Comparison of ENCODE assay signal across 17 cellular contexts in genomic region chr22:18118345-18118915, GRCh38.
"Had no signal": no experiment of that assay in that cellular context is flagged by ENCODE, and none has a peak within 500 bp of the region (broad histone marks: within the 10 kb centered on the region; RNA-seq: fewer than 3 reads in every experiment).

No MANE protein-coding gene starts in this region.

- H3K36me3 ChIP-seq: cardiac muscle cell, colonic mucosa, left lung, right lobe of liver had no signal

- H3K9me3 ChIP-seq: colonic mucosa, left lung, right lobe of liver, testis, tibial nerve had no signal

- H3K4me1 ChIP-seq: colonic mucosa, foreskin keratinocyte, right lobe of liver, testis, tibial nerve had no signal

- DNase-seq: colonic mucosa; dermis blood vessel endothelial cell; erythroblast; foreskin keratinocyte; islet precursor cell; left lung; mesendoderm; naive B cell; nephron progenitor cell; right lobe of liver; stimulated activated CD4-positive, alpha-beta T cell treated with anti-CD3 and anti-CD28 coated beads, Interleukin-2, amount 100 ng/mL, for 24 hours; stimulated activated CD4-positive, alpha-beta T cell treated with anti-CD3 and anti-CD28 coated beads, Interleukin-4, amount 100 ng/mL, for 4 hours; stimulated activated naive B cell treated with anti-CD40 and anti-IgM and Interleukin-4, amounts not matched to agents 10 μg/mL and 1 μg/mL and 100 μg/mL, for 72 hours; stimulated activated naive CD8-positive, alpha-beta T cell treated with anti-CD3 and anti-CD28 coated beads, Interleukin-15, amount 100 ng/mL, for 72 hours; testis had no signal

- H3K27me3 ChIP-seq: cardiac muscle cell, colonic mucosa, right lobe of liver, testis, tibial nerve had no signal

- ATAC-seq: foreskin keratinocyte; left lung; right lobe of liver; stimulated activated naive CD8-positive, alpha-beta T cell treated with anti-CD3 and anti-CD28 coated beads, Interleukin-15, amount 100 ng/mL, for 72 hours had no signal

- H3K4me3 ChIP-seq: cardiac muscle cell, colonic mucosa, left lung, right lobe of liver, testis, tibial nerve had no signal

- H3K27ac ChIP-seq: cardiac muscle cell, colonic mucosa, foreskin keratinocyte, left lung, right lobe of liver, testis, tibial nerve had no signal
